24 cellular contexts compared by ENCODE assay signal in genomic region chr3:197234947-197235914, GRCh38.
A peak's percentile ranks its signal among the peaks of the same experiment; 100 is the strongest.
DNase-seq lines count a peak whose midpoint lies in the region; TF ChIP-seq lines count a peak whose summit lies in the region.
"Had no signal": no experiment of that assay in that cellular context is flagged by ENCODE, and none has a peak within 500 bp of the region (broad histone marks: within the 10 kb centered on the region; RNA-seq: fewer than 3 reads in every experiment).

No MANE protein-coding gene starts in this region.

- TF ChIP-seq CTCF in Caco-2 (IDR thresholded peaks at IDR 0.05; ENCODE audit: insufficient read depth in 1 of 2, low read depth in 1 of 2, low read length in 1 of 2, severe bottlenecking in 1 of 2, unreplicated experiment in 1 of 2) = no peak
- no peak for TF ChIP-seq CTCF in epithelial cell of esophagus (IDR thresholded peaks at IDR 0.05; ENCODE audit: insufficient read depth, low read depth, low read length, missing control alignments)
- TF ChIP-seq CTCF in nephron progenitor cell (IDR thresholded peaks at IDR 0.05) = no peak

- H3K36me3 Mint-ChIP-seq in Caco-2 (ENCODE audit: insufficient read depth, unreplicated experiment) (peaks cover 46% of the 10 kb centered on the region), nephron progenitor cell (ENCODE audit: low read depth) (peaks cover 83% of the 10 kb centered on the region)

- no peak overlapping the region for H3K4me3 Mint-ChIP-seq in Caco-2 (ENCODE audit: unreplicated experiment)
- no peak overlapping the region for H3K4me3 Mint-ChIP-seq in nephron progenitor cell
- H3K4me3 Mint-ChIP-seq: activated CD8-positive, alpha-beta T cell treated with anti-CD3 and anti-CD28 coated beads for 36 hours; memory B cell; stimulated activated naive B cell treated with anti-CD40 and anti-IgM and Interleukin-4, amounts not matched to agents 10 μg/mL and 1 μg/mL and 100 μg/mL, for 72 hours had no signal

- peaks cover 11% of the 10 kb centered on the region; the same call in 1 of the 2 replicates for H3K9me3 ChIP-seq in Caco-2
- H3K9me3 ChIP-seq: suprapubic skin, vagina had no signal

- intact Hi-C loops in Caco-2 (cut with micrococcal nuclease; ENCODE audit: unreplicated experiment) = no loop called here

- H3K27me3 ChIP-seq in Caco-2 (replicated peaks; ENCODE audit: control insufficient read depth, insufficient read depth, low read length) = no peaks in the 10 kb centered on the region
- H3K27me3 ChIP-seq: brain microvascular endothelial cell, suprapubic skin, vagina had no signal

- CTCF ChIA-PET in Caco-2 (lab: Charles Lee) = no interaction called here

- H3K27me3 Mint-ChIP-seq in Caco-2 (ENCODE audit: insufficient read depth, unreplicated experiment) = no peaks in the 10 kb centered on the region
- H3K27me3 Mint-ChIP-seq in nephron progenitor cell (ENCODE audit: low read depth, poor library complexity) = no peaks in the 10 kb centered on the region
- H3K27me3 Mint-ChIP-seq: activated CD8-positive, alpha-beta T cell treated with anti-CD3 and anti-CD28 coated beads for 36 hours; memory B cell; naive thymus-derived CD8-positive, alpha-beta T cell; stimulated activated naive B cell treated with anti-CD40 and anti-IgM and Interleukin-4, amounts not matched to agents 10 μg/mL and 1 μg/mL and 100 μg/mL, for 72 hours had no signal

- POLR2A ChIA-PET in Caco-2 (lab: Charles Lee) = no interaction called here

- no peaks in the 10 kb centered on the region for H3K36me3 ChIP-seq in Caco-2 (ENCODE audit: control insufficient read depth, insufficient read depth, low read length)

- peaks cover 18% of the 10 kb centered on the region for H3K4me1 Mint-ChIP-seq in Caco-2 (ENCODE audit: low read depth, unreplicated experiment)
- peaks cover 20% of the 10 kb centered on the region for H3K4me1 Mint-ChIP-seq in nephron progenitor cell

- no peak overlapping the region for H3K4me3 ChIP-seq in Caco-2 (ENCODE audit: low read depth, low read length)
- H3K4me3 ChIP-seq in epithelial cell of esophagus (ENCODE audit: low read length) = no peak overlapping the region
- H3K4me3 ChIP-seq: coronary artery, suprapubic skin, vagina had no signal

- no peak for TF ChIP-seq RAD21 in Ishikawa (IDR thresholded peaks at IDR 0.05; ENCODE audit: low read depth)

- H3K4me1 ChIP-seq in Caco-2 = peaks cover 25% of the 10 kb centered on the region
- H3K4me1 ChIP-seq: vagina had no signal

- H3K9me3 Mint-ChIP-seq in Caco-2 (ENCODE audit: unreplicated experiment) = peaks cover 18% of the 10 kb centered on the region
- peaks cover 71% of the 10 kb centered on the region for H3K9me3 Mint-ChIP-seq in nephron progenitor cell

- TF ChIP-seq EP300 in Ishikawa (IDR thresholded peaks at IDR 0.05; ENCODE audit: borderline replicate concordance) = no peak

- no TSS peak for BruUV-seq in Caco-2 (replicated peaks; lab: Mats Ljungman, UMichigan)

- no peak for DNase-seq in Caco-2
- DNase-seq in epithelial cell of esophagus (ENCODE audit: low read depth) = peak; percentile 45
- no peak for DNase-seq in nephron progenitor cell
- DNase-seq in UCSD-AML1 (lab: John Stamatoyannopoulos, UW; ENCODE audit: unreplicated experiment) = no peak
- no peak for DNase-seq in OCI-M1 (lab: John Stamatoyannopoulos, UW)
- no peak for DNase-seq in mesenteric fat pad (ENCODE audit: low spot score)
- DNase-seq: activated CD4-positive, alpha-beta T cell treated with anti-CD3 and anti-CD28 coated beads for 1 hour; activated CD8-positive, alpha-beta T cell treated with anti-CD3 and anti-CD28 coated beads for 36 hours; activated gamma-delta T cell treated with Interleukin-2 at 50 U/mL for 16 hours; activated T-cell treated with anti-CD3 and anti-CD28 coated beads, Interleukin-2, amount 50 U/mL, for 1 hour; brain microvascular endothelial cell; MM.1S; naive thymus-derived CD8-positive, alpha-beta T cell; NCI-H1436; NCI-H526; retina; RPMI8226; stimulated activated CD4-positive, alpha-beta T cell treated with anti-CD3 and anti-CD28 coated beads, Interleukin-4, amount 100 ng/mL, for 1 hour; stimulated activated naive B cell treated with anti-CD40 and anti-IgM and Interleukin-4, amounts not matched to agents 10 μg/mL and 1 μg/mL and 100 μg/mL, for 72 hours had no signal

- H3K27ac Mint-ChIP-seq in Caco-2 (ENCODE audit: unreplicated experiment) = peak overlapping the region; percentile 19
- peak overlapping the region; percentile 94 for H3K27ac Mint-ChIP-seq in nephron progenitor cell
- H3K27ac Mint-ChIP-seq: activated CD8-positive, alpha-beta T cell treated with anti-CD3 and anti-CD28 coated beads for 36 hours; memory B cell; stimulated activated naive B cell treated with anti-CD40 and anti-IgM and Interleukin-4, amounts not matched to agents 10 μg/mL and 1 μg/mL and 100 μg/mL, for 72 hours had no signal

TF ChIP-seq in Ishikawa, 13 proteins besides CTCF, POLR2A, EP300 and RAD21:
- TF ChIP-seq, protein P1, sequence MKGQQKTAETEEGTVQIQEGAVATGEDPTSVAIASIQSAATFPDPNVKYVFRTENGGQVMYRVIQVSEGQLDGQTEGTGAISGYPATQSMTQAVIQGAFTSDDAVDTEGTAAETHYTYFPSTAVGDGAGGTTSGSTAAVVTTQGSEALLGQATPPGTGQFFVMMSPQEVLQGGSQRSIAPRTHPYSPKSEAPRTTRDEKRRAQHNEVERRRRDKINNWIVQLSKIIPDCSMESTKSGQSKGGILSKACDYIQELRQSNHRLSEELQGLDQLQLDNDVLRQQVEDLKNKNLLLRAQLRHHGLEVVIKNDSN (IDR thresholded peaks at IDR 0.05) = no peak
- TF ChIP-seq NFIC (IDR thresholded peaks at IDR 0.05) (0 out of 2 replicates have a peak, but pooled peaks have one; percentile 11), CEBPB (IDR thresholded peaks at IDR 0.05) (no peak), TCF12 (IDR thresholded peaks at IDR 0.05; ENCODE audit: low read depth) (no peak), ZBTB7A (IDR thresholded peaks at IDR 0.05; ENCODE audit: low read depth) (no peak), TAF1 (IDR thresholded peaks at IDR 0.05; ENCODE audit: low read depth) (no peak), YY1 (IDR thresholded peaks at IDR 0.05; ENCODE audit: low read depth) (peak; percentile 55; the same call in 1 of the 2 replicates), FOXM1 (IDR thresholded peaks at IDR 0.05; ENCODE audit: borderline replicate concordance, low read depth) (no peak), TEAD4 (IDR thresholded peaks at IDR 0.05) (no peak)
- TF ChIP-seq, protein P2, sequence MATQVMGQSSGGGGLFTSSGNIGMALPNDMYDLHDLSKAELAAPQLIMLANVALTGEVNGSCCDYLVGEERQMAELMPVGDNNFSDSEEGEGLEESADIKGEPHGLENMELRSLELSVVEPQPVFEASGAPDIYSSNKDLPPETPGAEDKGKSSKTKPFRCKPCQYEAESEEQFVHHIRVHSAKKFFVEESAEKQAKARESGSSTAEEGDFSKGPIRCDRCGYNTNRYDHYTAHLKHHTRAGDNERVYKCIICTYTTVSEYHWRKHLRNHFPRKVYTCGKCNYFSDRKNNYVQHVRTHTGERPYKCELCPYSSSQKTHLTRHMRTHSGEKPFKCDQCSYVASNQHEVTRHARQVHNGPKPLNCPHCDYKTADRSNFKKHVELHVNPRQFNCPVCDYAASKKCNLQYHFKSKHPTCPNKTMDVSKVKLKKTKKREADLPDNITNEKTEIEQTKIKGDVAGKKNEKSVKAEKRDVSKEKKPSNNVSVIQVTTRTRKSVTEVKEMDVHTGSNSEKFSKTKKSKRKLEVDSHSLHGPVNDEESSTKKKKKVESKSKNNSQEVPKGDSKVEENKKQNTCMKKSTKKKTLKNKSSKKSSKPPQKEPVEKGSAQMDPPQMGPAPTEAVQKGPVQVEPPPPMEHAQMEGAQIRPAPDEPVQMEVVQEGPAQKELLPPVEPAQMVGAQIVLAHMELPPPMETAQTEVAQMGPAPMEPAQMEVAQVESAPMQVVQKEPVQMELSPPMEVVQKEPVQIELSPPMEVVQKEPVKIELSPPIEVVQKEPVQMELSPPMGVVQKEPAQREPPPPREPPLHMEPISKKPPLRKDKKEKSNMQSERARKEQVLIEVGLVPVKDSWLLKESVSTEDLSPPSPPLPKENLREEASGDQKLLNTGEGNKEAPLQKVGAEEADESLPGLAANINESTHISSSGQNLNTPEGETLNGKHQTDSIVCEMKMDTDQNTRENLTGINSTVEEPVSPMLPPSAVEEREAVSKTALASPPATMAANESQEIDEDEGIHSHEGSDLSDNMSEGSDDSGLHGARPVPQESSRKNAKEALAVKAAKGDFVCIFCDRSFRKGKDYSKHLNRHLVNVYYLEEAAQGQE (IDR thresholded peaks at IDR 0.05; ENCODE audit: low read depth) = 0 out of 2 replicates have a peak, but pooled peaks have one; percentile 11
TF ChIP-seq in Ishikawa: peak in this region for 3.
